In the genomic region with DNA sequence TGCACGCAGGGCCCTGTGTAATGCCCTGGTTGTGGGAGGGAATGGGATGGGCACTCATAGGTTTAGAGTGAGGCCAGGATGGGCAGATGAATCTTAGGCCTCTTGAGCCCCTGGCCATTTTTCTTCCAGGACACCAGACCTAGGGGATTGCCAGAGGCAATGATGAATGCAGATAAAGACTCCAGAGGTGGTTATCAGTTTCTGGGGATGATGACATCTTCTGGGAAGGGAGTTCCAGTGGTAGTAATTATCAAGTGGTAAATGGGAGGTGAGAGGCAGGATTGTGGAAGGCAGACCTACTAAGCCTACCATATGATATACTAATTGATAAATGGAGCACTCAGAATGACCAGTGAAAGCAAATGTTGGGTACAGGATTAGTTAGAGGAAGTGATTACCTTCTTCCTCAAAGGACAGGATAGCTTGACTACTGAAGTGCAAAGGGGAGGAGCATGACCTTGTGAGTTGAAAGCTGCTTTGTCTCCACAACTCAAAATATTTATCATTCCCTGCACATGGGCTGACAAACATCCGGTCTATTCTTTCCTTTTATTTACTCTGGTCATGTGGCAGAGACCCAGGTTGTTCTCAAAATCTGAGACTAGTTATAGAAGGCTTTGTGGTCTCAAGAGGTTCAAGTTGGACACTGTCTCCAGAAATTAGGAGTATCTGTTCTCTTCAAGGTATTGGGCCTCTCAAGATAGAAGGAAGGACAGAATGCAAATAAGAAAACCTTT, we compare ENCODE assay signal across 13 cellular contexts. TPM values are rescaled to one million over a fixed set of nuclear protein-coding genes. Genes with fewer than 3 reads are reported as not detected.
DNase-seq lines count a peak whose midpoint lies in the region; ATAC-seq and TF ChIP-seq lines count a peak whose summit lies in the region.
"Had no signal": no experiment of that assay in that cellular context is flagged by ENCODE, and none has a peak within 500 bp of the region (broad histone marks: within the 10 kb centered on the region; RNA-seq: fewer than 3 reads in every experiment).

No MANE protein-coding gene starts in this region.

- H3K36me3 ChIP-seq in MG63 = no peaks in the 10 kb centered on the region
- H3K36me3 ChIP-seq: SJCRH30, vagina had no signal

- no peak overlapping the region for H3K4me3 Mint-ChIP-seq in activated CD4-positive, alpha-beta T cell treated with anti-CD3 and anti-CD28 coated beads, Interleukin-2, amount 10 ng/mL, durations not matched to agents 7 days and 5 days
- no peak overlapping the region for H3K4me3 Mint-ChIP-seq in activated CD8-positive, alpha-beta T cell treated with anti-CD3 and anti-CD28 coated beads for 36 hours
- H3K4me3 Mint-ChIP-seq in stimulated activated effector memory CD8-positive, alpha-beta T cell treated with anti-CD3 and anti-CD28 coated beads, Interleukin-12 subunit alpha, Interleukin-12 subunit beta, amount 100 ng/mL, for 72 hours = no peak overlapping the region
- H3K4me3 Mint-ChIP-seq: neural crest cell had no signal

- H3K9me3 Mint-ChIP-seq in activated CD4-positive, alpha-beta T cell treated with anti-CD3 and anti-CD28 coated beads, Interleukin-2, amount 10 ng/mL, durations not matched to agents 7 days and 5 days = no peaks in the 10 kb centered on the region
- H3K9me3 Mint-ChIP-seq in activated CD8-positive, alpha-beta T cell treated with anti-CD3 and anti-CD28 coated beads for 36 hours = no peaks in the 10 kb centered on the region
- H3K9me3 Mint-ChIP-seq in stimulated activated effector memory CD8-positive, alpha-beta T cell treated with anti-CD3 and anti-CD28 coated beads, Interleukin-12 subunit alpha, Interleukin-12 subunit beta, amount 100 ng/mL, for 72 hours = no peaks in the 10 kb centered on the region
- H3K9me3 Mint-ChIP-seq: neural crest cell had no signal

- in situ Hi-C loops in GM13977 (cut with MboI; ENCODE audit: low pct_unique_long_range_greater_than_20kb, low sequenced_read_pairs, unreplicated experiment) = no loop called here

- POLR2A ChIA-PET in activated CD4-positive, alpha-beta T cell treated with anti-CD3 and anti-CD28 coated beads, Interleukin-2, amount 10 ng/mL, durations not matched to agents 7 days and 5 days (lab: Charles Lee) = no interaction called here
- POLR2A ChIA-PET in activated CD8-positive, alpha-beta T cell treated with anti-CD3 and anti-CD28 coated beads for 36 hours (lab: Charles Lee) = interaction anchor here (0.5 to 1.2 kb wide), 3 partner anchors 11 to 42 kb away, joined by 3 to 5 read pairs (median 3); no protein-coding TSS in a partner anchor

- H3K27me3 Mint-ChIP-seq in activated CD4-positive, alpha-beta T cell treated with anti-CD3 and anti-CD28 coated beads, Interleukin-2, amount 10 ng/mL, durations not matched to agents 7 days and 5 days = no peaks in the 10 kb centered on the region
- no peaks in the 10 kb centered on the region for H3K27me3 Mint-ChIP-seq in activated CD8-positive, alpha-beta T cell treated with anti-CD3 and anti-CD28 coated beads for 36 hours

- peaks cover 70% of the 10 kb centered on the region for H3K4me1 Mint-ChIP-seq in activated CD4-positive, alpha-beta T cell treated with anti-CD3 and anti-CD28 coated beads, Interleukin-2, amount 10 ng/mL, durations not matched to agents 7 days and 5 days
- H3K4me1 Mint-ChIP-seq in activated CD8-positive, alpha-beta T cell treated with anti-CD3 and anti-CD28 coated beads for 36 hours (ENCODE audit: low read depth) = peaks cover 67% of the 10 kb centered on the region
- H3K4me1 Mint-ChIP-seq in stimulated activated effector memory CD8-positive, alpha-beta T cell treated with anti-CD3 and anti-CD28 coated beads, Interleukin-12 subunit alpha, Interleukin-12 subunit beta, amount 100 ng/mL, for 72 hours = peaks cover 70% of the 10 kb centered on the region

- CTCF ChIA-PET in activated CD4-positive, alpha-beta T cell treated with anti-CD3 and anti-CD28 coated beads, Interleukin-2, amount 10 ng/mL, durations not matched to agents 7 days and 5 days (lab: Charles Lee) = no interaction called here
- CTCF ChIA-PET in activated CD8-positive, alpha-beta T cell treated with anti-CD3 and anti-CD28 coated beads for 36 hours (lab: Charles Lee) = interaction anchor here (1.2 to 1.8 kb wide), 2 partner anchors 21 to 69 kb away, joined by 3 to 4 read pairs; no protein-coding TSS in a partner anchor

- peak overlapping the region; percentile 80 for H3K27ac Mint-ChIP-seq in activated CD4-positive, alpha-beta T cell treated with anti-CD3 and anti-CD28 coated beads, Interleukin-2, amount 10 ng/mL, durations not matched to agents 7 days and 5 days
- peak overlapping the region; percentile 64 for H3K27ac Mint-ChIP-seq in activated CD8-positive, alpha-beta T cell treated with anti-CD3 and anti-CD28 coated beads for 36 hours
- H3K27ac Mint-ChIP-seq in stimulated activated effector memory CD8-positive, alpha-beta T cell treated with anti-CD3 and anti-CD28 coated beads, Interleukin-12 subunit alpha, Interleukin-12 subunit beta, amount 100 ng/mL, for 72 hours = peak overlapping the region; percentile 26

- no peaks in the 10 kb centered on the region for H3K9me3 ChIP-seq in MG63
- H3K9me3 ChIP-seq: SJCRH30, vagina had no signal

- no peak for DNase-seq in activated CD4-positive, alpha-beta T cell treated with anti-CD3 and anti-CD28 coated beads, Interleukin-2, amount 10 ng/mL, durations not matched to agents 7 days and 5 days
- DNase-seq in activated CD4-positive, alpha-beta T cell treated with anti-CD3 and anti-CD28 coated beads, Interleukin-2, amount 50 U/mL, for 48 hours = no peak
- peak; percentile 17 for DNase-seq in NAMALWA (ENCODE audit: low spot score)
- DNase-seq in activated CD8-positive, alpha-beta T cell treated with anti-CD3 and anti-CD28 coated beads for 36 hours = no peak
- DNase-seq in stimulated activated effector memory CD8-positive, alpha-beta T cell treated with anti-CD3 and anti-CD28 coated beads, Interleukin-12 subunit alpha, Interleukin-12 subunit beta, amount 100 ng/mL, for 72 hours (ENCODE audit: low spot score in 2 of 2) = no peak
- DNase-seq in GM13977 (ENCODE audit: low spot score) = no peak
- no peak for DNase-seq in MG63
- DNase-seq: activated T-cell treated with anti-CD3 and anti-CD28 coated beads for 4 hours; SJCRH30; stimulated activated CD4-positive, alpha-beta T cell treated with anti-CD3 and anti-CD28 coated beads, Interleukin-4, amount 100 ng/mL, for 4 hours had no signal

- no peak for ATAC-seq in activated CD8-positive, alpha-beta T cell treated with anti-CD3 and anti-CD28 coated beads for 36 hours
- ATAC-seq in stimulated activated effector memory CD8-positive, alpha-beta T cell treated with anti-CD3 and anti-CD28 coated beads, Interleukin-12 subunit alpha, Interleukin-12 subunit beta, amount 100 ng/mL, for 72 hours = no peak
- ATAC-seq in GM21367 (IDR thresholded peaks at IDR 0.05; ENCODE audit: unreplicated experiment) = no peak

- no peak overlapping the region for H3K4me3 ChIP-seq in MG63
- H3K4me3 ChIP-seq: SJCRH30, vagina had no signal

- H3K36me3 Mint-ChIP-seq in activated CD4-positive, alpha-beta T cell treated with anti-CD3 and anti-CD28 coated beads, Interleukin-2, amount 10 ng/mL, durations not matched to agents 7 days and 5 days (ENCODE audit: low read depth) = peaks cover 3% of the 10 kb centered on the region
- no peaks in the 10 kb centered on the region for H3K36me3 Mint-ChIP-seq in activated CD8-positive, alpha-beta T cell treated with anti-CD3 and anti-CD28 coated beads for 36 hours (ENCODE audit: low read depth)
- H3K36me3 Mint-ChIP-seq in stimulated activated effector memory CD8-positive, alpha-beta T cell treated with anti-CD3 and anti-CD28 coated beads, Interleukin-12 subunit alpha, Interleukin-12 subunit beta, amount 100 ng/mL, for 72 hours = no peaks in the 10 kb centered on the region

- intact Hi-C loops in activated CD8-positive, alpha-beta T cell treated with anti-CD3 and anti-CD28 coated beads for 36 hours (cut with micrococcal nuclease) = no loop called here

- no peaks in the 10 kb centered on the region for H3K27me3 ChIP-seq in MG63
- H3K27me3 ChIP-seq: SJCRH30, vagina had no signal

- no peak for TF ChIP-seq CTCF in activated CD8-positive, alpha-beta T cell treated with anti-CD3 and anti-CD28 coated beads for 36 hours (IDR thresholded peaks at IDR 0.05)
- no peak for TF ChIP-seq CTCF in GM13977 (IDR thresholded peaks at IDR 0.05; ENCODE audit: extremely low read depth, insufficient read depth, missing control alignments)

RNA-seq across cellular contexts. Expression of a gene that starts 10.2 kb away (rescaled TPM):
- 10 to 100 TPM; 23.4 to 25.4 TPM for total RNA-seq in activated CD4-positive, alpha-beta T cell treated with anti-CD3 and anti-CD28 coated beads, Interleukin-2, amount 10 ng/mL, durations not matched to agents 7 days and 5 days
- 10 to 100 TPM; 40.5 to 42.2 TPM for total RNA-seq in activated CD8-positive, alpha-beta T cell treated with anti-CD3 and anti-CD28 coated beads for 36 hours
- total RNA-seq in MG63 (2014; rRNA removed; shearing (Covaris generic); ENCODE audit: low replicate concordance) = 36.3 and 67.2 TPM in 2 replicates

RNA-seq across cellular contexts. Expression of a gene that starts 37.3 kb away (rescaled TPM):
- 10 to 100 TPM; 32.0 to 34.4 TPM for total RNA-seq in activated CD4-positive, alpha-beta T cell treated with anti-CD3 and anti-CD28 coated beads, Interleukin-2, amount 10 ng/mL, durations not matched to agents 7 days and 5 days
- 10 to 100 TPM; 28.9 to 31.1 TPM for total RNA-seq in activated CD8-positive, alpha-beta T cell treated with anti-CD3 and anti-CD28 coated beads for 36 hours
- 30.5 and 42.9 TPM in 2 replicates for total RNA-seq in MG63 (2014; rRNA removed; shearing (Covaris generic); ENCODE audit: low replicate concordance)

Comparison
In these comparisons a context has a peak if more than half of its experiments do, and no peak if none do; other contexts are left out.
1. H3K27ac Mint-ChIP-seq: peak in every context shown above with its lines; median percentile 80 in activated CD4-positive, alpha-beta T cell treated with anti-CD3 and anti-CD28 coated beads, Interleukin-2, amount 10 ng/mL, durations not matched to agents 7 days and 5 days; 64 in activated CD8-positive, alpha-beta T cell treated with anti-CD3 and anti-CD28 coated beads for 36 hours; 26 in stimulated activated effector memory CD8-positive, alpha-beta T cell treated with anti-CD3 and anti-CD28 coated beads, Interleukin-12 subunit alpha, Interleukin-12 subunit beta, amount 100 ng/mL, for 72 hours.